Comparison of ENCODE assay signal across 21 cellular contexts in genomic region chr16:54366943-54367342, GRCh38.
"Had no signal": no experiment of that assay in that cellular context is flagged by ENCODE, and none has a peak within 500 bp of the region (broad histone marks: within the 10 kb centered on the region; RNA-seq: fewer than 3 reads in every experiment).

No MANE protein-coding gene starts in this region.

- H3K27ac ChIP-seq: HL-60, KMS-11, RWPE1 had no signal

- H3K9me3 ChIP-seq: SK-N-SH had no signal

- DNase-seq: Kasumi-1, MM.1S, NCI-H1092 treated with DMSO at 0.1 percent for 48 hours, NCI-H1436, NCI-H187, NCI-H2029, NCI-H2081 treated with DMSO at 0.1 percent for 48 hours, NCI-H2171, NCI-H226, NCI-H446, NCI-H510A, NCI-H524 treated with DMSO at 0.1 percent for 48 hours, NCI-H69, NCI-H774, SHP77, SK-N-SH, SW 1271, T-helper 1 cell had no signal
